In genomic region chr7:92625617-92626016, GRCh38 we compare ENCODE assay signal across 14 cellular contexts. TPM values are rescaled to one million over a fixed set of nuclear protein-coding genes. Genes with fewer than 3 reads are reported as not detected.
DNase-seq lines count a peak whose midpoint lies in the region; ATAC-seq and TF ChIP-seq lines count a peak whose summit lies in the region.
"Had no signal": no experiment of that assay in that cellular context is flagged by ENCODE, and none has a peak within 500 bp of the region (broad histone marks: within the 10 kb centered on the region; RNA-seq: fewer than 3 reads in every experiment).

No MANE protein-coding gene starts in this region.

- no peak for ATAC-seq in DND-41 (ENCODE audit: insufficient read depth, low read depth)
- ATAC-seq in naive thymus-derived CD4-positive, alpha-beta T cell, result peak; percentile 22
- ATAC-seq in sciatic nerve, result no peak
- no peak for ATAC-seq in GM21576 (IDR thresholded peaks at IDR 0.05; ENCODE audit: unreplicated experiment)

- peaks cover 46% of the 10 kb centered on the region for H3K9me3 Mint-ChIP-seq in activated T-helper 2 cell treated with anti-CD3 and anti-CD28 coated beads, Interferon-gamma antibody, Interleukin-2, Interleukin-4, amounts not matched to agents 10 μg/mL and 5 μg/mL and 100 μg/mL, durations not matched to agents 14 hours and 24 hours and 36 hours
- H3K9me3 Mint-ChIP-seq in naive thymus-derived CD4-positive, alpha-beta T cell, result peaks cover 1 to 34% (median 5%) of the 10 kb centered on the region in 11 donors
- H3K9me3 Mint-ChIP-seq in nephron progenitor cell, result peaks cover 34% of the 10 kb centered on the region

- peak overlapping the region; percentile 80 for H3K27ac ChIP-seq in DND-41 (ENCODE audit: low read length)
- H3K27ac ChIP-seq in naive thymus-derived CD4-positive, alpha-beta T cell (ENCODE audit: low read depth, low read length), result no peak overlapping the region
- H3K27ac ChIP-seq: ascending aorta, hepatocyte had no signal

- peaks cover 100% of the 10 kb centered on the region for H3K79me2 ChIP-seq in DND-41 (ENCODE audit: insufficient read depth, low read length)

- H3K4me3 Mint-ChIP-seq in activated T-helper 2 cell treated with anti-CD3 and anti-CD28 coated beads, Interferon-gamma antibody, Interleukin-2, Interleukin-4, amounts not matched to agents 10 μg/mL and 5 μg/mL and 100 μg/mL, durations not matched to agents 14 hours and 24 hours and 36 hours (ENCODE audit: low read depth), result peak overlapping the region; percentile 14
- peak overlapping the region in 3 of 10 donors; percentile 15 to 51 (median 34) for H3K4me3 Mint-ChIP-seq in naive thymus-derived CD4-positive, alpha-beta T cell
- H3K4me3 Mint-ChIP-seq in nephron progenitor cell, result no peak overlapping the region
- H3K4me3 Mint-ChIP-seq: memory B cell had no signal

- no peak for DNase-seq in DND-41
- DNase-seq in LoVo (ENCODE audit: low spot score), result peak; percentile 56
- no peak for DNase-seq in activated T-helper 2 cell treated with anti-CD3 and anti-CD28 coated beads, Interferon-gamma antibody, Interleukin-2, Interleukin-4, amounts not matched to agents 10 μg/mL and 5 μg/mL and 100 μg/mL, durations not matched to agents 14 hours and 24 hours and 36 hours (ENCODE audit: low spot score)
- no peak for DNase-seq in naive thymus-derived CD4-positive, alpha-beta T cell
- no peak for DNase-seq in sciatic nerve (ENCODE audit: low spot score)
- no peak for DNase-seq in nephron progenitor cell
- DNase-seq: NCI-H524 treated with DMSO at 0.1 percent for 48 hours; SHP77 treated with DMSO at 0.1 percent for 48 hours; stimulated activated CD4-positive, alpha-beta T cell treated with anti-CD3 and anti-CD28 coated beads, Interleukin-4, amount 100 ng/mL, for 24 hours had no signal

- H2AFZ ChIP-seq in DND-41 (ENCODE audit: low read depth, low read length), result no peak overlapping the region
- H2AFZ ChIP-seq: hepatocyte had no signal

- CTCF ChIA-PET in naive thymus-derived CD4-positive, alpha-beta T cell (lab: Charles Lee), result interaction anchor here (0.6 kb wide), 1 partner anchor 248 kb away, joined by 3 read pairs; no protein-coding TSS in a partner anchor

- H3K4me2 ChIP-seq in DND-41 (ENCODE audit: insufficient read depth, low read length), result no peak overlapping the region
- H3K4me2 ChIP-seq: hepatocyte had no signal

- intact Hi-C loops in activated T-helper 2 cell treated with anti-CD3 and anti-CD28 coated beads, Interferon-gamma antibody, Interleukin-2, Interleukin-4, amounts not matched to agents 10 μg/mL and 5 μg/mL and 100 μg/mL, durations not matched to agents 14 hours and 24 hours and 36 hours (cut with micrococcal nuclease), result loop anchor here (1.0 to 2.0 kb wide), 4 partner anchors 39 to 188 kb away; no protein-coding TSS in a partner anchor
- intact Hi-C loops in naive thymus-derived CD4-positive, alpha-beta T cell (cut with micrococcal nuclease), result loop anchor here in 1 of 2 donors (1.0 kb wide), 4 partner anchors 10 to 279 kb away; no protein-coding TSS in a partner anchor
- intact Hi-C loops in sciatic nerve (cut with DNase I), result loop anchor here (10.0 kb wide), 1 partner anchor 429 kb away; no protein-coding TSS in a partner anchor

- no peaks in the 10 kb centered on the region for H4K20me1 ChIP-seq in DND-41 (ENCODE audit: insufficient read depth, low read length)

- H3K36me3 Mint-ChIP-seq in activated T-helper 2 cell treated with anti-CD3 and anti-CD28 coated beads, Interferon-gamma antibody, Interleukin-2, Interleukin-4, amounts not matched to agents 10 μg/mL and 5 μg/mL and 100 μg/mL, durations not matched to agents 14 hours and 24 hours and 36 hours (ENCODE audit: low read depth), result peaks cover 88% of the 10 kb centered on the region
- peaks cover 4 to 73% (median 37%) of the 10 kb centered on the region in 5 donors for H3K36me3 Mint-ChIP-seq in naive thymus-derived CD4-positive, alpha-beta T cell
- H3K36me3 Mint-ChIP-seq in nephron progenitor cell (ENCODE audit: low read depth), result peaks cover 52% of the 10 kb centered on the region

- no peaks in the 10 kb centered on the region for H3K9me3 ChIP-seq in DND-41 (ENCODE audit: insufficient read depth, low read length, severe bottlenecking)
- H3K9me3 ChIP-seq in naive thymus-derived CD4-positive, alpha-beta T cell (ENCODE audit: control insufficient read depth in 2 of 3, low read length in 3 of 3), result no peaks in the 10 kb centered on the region

- peak overlapping the region; percentile 13; the same call in 1 of the 2 replicates for H3K9ac ChIP-seq in DND-41 (ENCODE audit: low read depth, low read length)

- H3K4me3 ChIP-seq in DND-41 (ENCODE audit: low read depth in 1 of 2, low read length in 2 of 2), result no peak overlapping the region
- no peak overlapping the region for H3K4me3 ChIP-seq in naive thymus-derived CD4-positive, alpha-beta T cell (ENCODE audit: low read length)
- H3K4me3 ChIP-seq: ascending aorta, hepatocyte had no signal

- POLR2A ChIA-PET in naive thymus-derived CD4-positive, alpha-beta T cell (lab: Charles Lee), result no interaction called here

- H3K4me1 ChIP-seq in DND-41 (ENCODE audit: insufficient read depth, low read length), result peaks cover 91% of the 10 kb centered on the region
- H3K4me1 ChIP-seq in naive thymus-derived CD4-positive, alpha-beta T cell (ENCODE audit: control insufficient read depth in 2 of 2, insufficient read depth in 2 of 2, low read length in 2 of 2), result peaks cover 6 to 23% of the 10 kb centered on the region in 2 donors

- H3K4me1 Mint-ChIP-seq in activated T-helper 2 cell treated with anti-CD3 and anti-CD28 coated beads, Interferon-gamma antibody, Interleukin-2, Interleukin-4, amounts not matched to agents 10 μg/mL and 5 μg/mL and 100 μg/mL, durations not matched to agents 14 hours and 24 hours and 36 hours (ENCODE audit: low read depth), result peaks cover 80% of the 10 kb centered on the region
- H3K4me1 Mint-ChIP-seq in naive thymus-derived CD4-positive, alpha-beta T cell, result peaks cover 13 to 68% (median 50%) of the 10 kb centered on the region in 7 donors
- peaks cover 10% of the 10 kb centered on the region for H3K4me1 Mint-ChIP-seq in nephron progenitor cell

- peak overlapping the region; percentile 87 for H3K27ac Mint-ChIP-seq in activated T-helper 2 cell treated with anti-CD3 and anti-CD28 coated beads, Interferon-gamma antibody, Interleukin-2, Interleukin-4, amounts not matched to agents 10 μg/mL and 5 μg/mL and 100 μg/mL, durations not matched to agents 14 hours and 24 hours and 36 hours
- peak overlapping the region in 6 of 9 donors; percentile 7 to 89 (median 76) for H3K27ac Mint-ChIP-seq in naive thymus-derived CD4-positive, alpha-beta T cell
- H3K27ac Mint-ChIP-seq in nephron progenitor cell, result no peak overlapping the region
- H3K27ac Mint-ChIP-seq: memory B cell, progenitor cell of endocrine pancreas had no signal

- TF ChIP-seq CTCF in DND-41 (IDR thresholded peaks at IDR 0.05; ENCODE audit: borderline replicate concordance, extremely low read depth, low read length, poor library complexity, severe bottlenecking) (no peak), nephron progenitor cell (IDR thresholded peaks at IDR 0.05) (no peak)

- no peaks in the 10 kb centered on the region for H3K27me3 Mint-ChIP-seq in activated T-helper 2 cell treated with anti-CD3 and anti-CD28 coated beads, Interferon-gamma antibody, Interleukin-2, Interleukin-4, amounts not matched to agents 10 μg/mL and 5 μg/mL and 100 μg/mL, durations not matched to agents 14 hours and 24 hours and 36 hours (ENCODE audit: low read depth)
- no peaks in the 10 kb centered on the region for H3K27me3 Mint-ChIP-seq in naive thymus-derived CD4-positive, alpha-beta T cell
- peaks cover 2% of the 10 kb centered on the region for H3K27me3 Mint-ChIP-seq in nephron progenitor cell (ENCODE audit: low read depth, poor library complexity)

- H3K36me3 ChIP-seq in DND-41 (ENCODE audit: insufficient read depth, low read length), result peaks cover 84% of the 10 kb centered on the region
- peaks cover 0 to 6% (median 0%) of the 10 kb centered on the region in 3 experiments for H3K36me3 ChIP-seq in naive thymus-derived CD4-positive, alpha-beta T cell (ENCODE audit: control insufficient read depth in 2 of 3, insufficient read depth in 3 of 3, low read length in 3 of 3)
- H3K36me3 ChIP-seq: ascending aorta had no signal

- no peaks in the 10 kb centered on the region for H3K27me3 ChIP-seq in DND-41 (ENCODE audit: insufficient read depth, low read length, poor library complexity)
- H3K27me3 ChIP-seq in naive thymus-derived CD4-positive, alpha-beta T cell (ENCODE audit: control insufficient read depth in 2 of 2, insufficient read depth in 2 of 2, low read length in 2 of 2), result no peaks in the 10 kb centered on the region
- H3K27me3 ChIP-seq: ascending aorta, hepatocyte had no signal

RNA-seq across cellular contexts. Expression of gene FAM133B, which starts 35.4 kb away (rescaled TPM):
- 39.0 and 39.4 TPM in 2 replicates for total RNA-seq in activated T-helper 2 cell treated with anti-CD3 and anti-CD28 coated beads, Interferon-gamma antibody, Interleukin-2, Interleukin-4, amounts not matched to agents 10 μg/mL and 5 μg/mL and 100 μg/mL, durations not matched to agents 14 hours and 24 hours and 36 hours
- total RNA-seq in naive thymus-derived CD4-positive, alpha-beta T cell, result 10 to 100 TPM; 37.5 to 77.0 (median 51.7) TPM
- 10 to 100 TPM; 14.2 to 22.5 TPM for polyA plus RNA-seq in naive thymus-derived CD4-positive, alpha-beta T cell
- 32.1 TPM for total RNA-seq in sciatic nerve
